27 cellular contexts compared by ENCODE assay signal in the genomic region with DNA sequence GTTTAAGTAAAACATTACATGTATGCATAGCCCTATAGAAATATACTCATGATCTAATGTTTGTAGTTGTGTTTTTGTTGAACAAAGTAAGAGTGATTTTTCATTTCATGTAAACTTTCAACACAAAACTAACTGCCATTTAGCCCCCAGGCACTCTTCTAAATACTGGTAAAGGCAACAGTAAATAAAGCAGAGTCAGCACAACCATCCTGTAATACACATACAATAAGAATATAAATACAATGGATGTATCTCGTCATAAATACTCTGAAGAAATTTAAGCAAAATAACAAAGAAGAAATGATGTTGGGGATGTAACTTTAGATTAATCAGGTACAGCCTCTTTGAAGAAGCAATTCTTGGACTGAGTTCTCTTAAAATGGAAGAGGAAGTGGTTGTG.
"Had no signal": no experiment of that assay in that cellular context is flagged by ENCODE, and none has a peak within 500 bp of the region (broad histone marks: within the 10 kb centered on the region; RNA-seq: fewer than 3 reads in every experiment).

No MANE protein-coding gene starts in this region.

- H3K36me3 ChIP-seq: esophagus squamous epithelium, gastrocnemius medialis, heart right ventricle, left lung, lower lobe of right lung had no signal

- H3K4me1 Mint-ChIP-seq: endodermal cell, naive B cell had no signal

- H3K36me3 Mint-ChIP-seq: mesothelial cell of epicardium, naive B cell had no signal

- H3K4me1 ChIP-seq: esophagus squamous epithelium, gastrocnemius medialis, heart right ventricle, left lung, lower lobe of right lung had no signal

- H3K27me3 ChIP-seq: esophagus squamous epithelium, gastrocnemius medialis, heart right ventricle, left lung had no signal

- FAIRE-seq: endometrium, islet of Langerhans, keratinocyte had no signal

- H3K27ac ChIP-seq: epithelial cell of prostate, esophagus squamous epithelium, gastrocnemius medialis, heart right ventricle, left lung, lower lobe of right lung had no signal

- H3K27ac Mint-ChIP-seq: dendritic cell treated with granulocyte-macrophage colony-stimulating factor and Interleukin-4, amounts not matched to agents 40 ng/mL and 50 ng/mL, for 4 days; effector memory CD8-positive, alpha-beta T cell; endodermal cell; mesothelial cell of epicardium; naive B cell had no signal

- H3K9me3 Mint-ChIP-seq: dendritic cell treated with granulocyte-macrophage colony-stimulating factor and Interleukin-4, amounts not matched to agents 40 ng/mL and 50 ng/mL, for 4 days; effector memory CD8-positive, alpha-beta T cell had no signal

- H3K4me3 ChIP-seq: esophagus squamous epithelium, gastrocnemius medialis, heart right ventricle, left lung, lower lobe of right lung, mucosa of descending colon had no signal

- H3K9me3 ChIP-seq: esophagus squamous epithelium, gastrocnemius medialis, lower lobe of right lung had no signal

- DNase-seq: cortex of kidney; effector CD8-positive, alpha-beta T cell; effector memory CD8-positive, alpha-beta T cell; endodermal cell; erythroblast; esophagus squamous epithelium; foreskin fibroblast; foreskin melanocyte; gastrocnemius medialis; glutamatergic neuron; head of caudate nucleus; heart right ventricle; hippocampal formation; left cardiac atrium; left lung; left ventricle myocardium superior; lower lobe of right lung; mesenchymal stem cell; mucosa of descending colon; naive B cell had no signal

- ATAC-seq: effector memory CD8-positive, alpha-beta T cell; esophagus mucosa; gastrocnemius medialis; heart right ventricle; left cardiac atrium; left lung; left ventricle myocardium superior; lower lobe of right lung; mucosa of descending colon had no signal

- H3K27me3 Mint-ChIP-seq: dendritic cell treated with granulocyte-macrophage colony-stimulating factor and Interleukin-4, amounts not matched to agents 40 ng/mL and 50 ng/mL, for 4 days; effector memory CD8-positive, alpha-beta T cell; naive B cell had no signal

- H3K4me3 Mint-ChIP-seq: dendritic cell treated with granulocyte-macrophage colony-stimulating factor and Interleukin-4, amounts not matched to agents 40 ng/mL and 50 ng/mL, for 4 days; effector memory CD8-positive, alpha-beta T cell; endodermal cell; mesothelial cell of epicardium; naive B cell had no signal
